Comparison of ENCODE assay signal across 9 cellular contexts in the genomic region with DNA sequence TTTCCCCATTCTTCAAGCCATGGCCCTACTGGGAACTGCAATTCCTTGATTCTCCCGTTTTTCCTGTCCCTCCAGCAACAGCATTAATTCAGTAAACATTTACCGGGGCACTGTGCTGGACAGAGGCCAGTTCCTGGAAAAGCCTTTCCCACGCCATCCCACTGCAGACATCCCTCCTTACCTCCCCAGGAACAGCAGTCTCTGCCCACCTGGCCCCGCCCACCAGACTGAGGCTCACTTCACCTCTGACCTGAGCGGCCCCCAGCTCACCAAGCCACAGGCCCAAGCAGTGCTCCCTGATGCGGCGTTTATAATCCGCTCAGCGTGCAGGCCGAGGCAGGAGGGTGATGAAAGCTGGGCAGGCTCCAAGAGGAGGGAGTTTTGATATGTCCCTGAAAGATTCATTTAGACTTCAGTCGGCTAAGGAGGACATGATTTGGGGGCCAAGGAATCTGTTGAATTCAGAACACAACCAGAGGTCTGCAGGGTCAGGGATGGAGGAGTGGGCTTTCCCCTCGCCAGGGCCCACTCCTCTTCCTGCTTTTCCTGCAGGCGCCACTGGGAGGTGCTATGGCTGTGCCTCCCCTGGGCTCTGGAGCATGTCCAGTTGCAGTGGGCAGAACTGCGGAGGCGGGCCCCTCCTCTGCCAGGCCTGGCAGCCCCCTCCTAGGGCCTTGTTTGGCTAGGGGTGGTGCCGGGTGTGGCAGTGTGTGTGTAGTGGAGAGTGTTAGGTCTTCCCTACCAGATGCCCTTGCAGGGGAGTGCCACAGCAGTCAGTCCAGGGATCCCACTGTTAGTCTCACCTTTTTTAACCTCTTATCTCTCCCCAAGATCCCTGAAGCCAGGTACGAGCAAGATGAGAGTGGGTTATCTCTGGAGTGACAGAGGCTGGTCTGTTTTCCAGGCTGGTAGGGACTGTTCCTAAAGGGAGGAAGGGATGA. TPM values are rescaled to one million over a fixed set of nuclear protein-coding genes. Genes with fewer than 3 reads are reported as not detected.
DNase-seq lines count a peak whose midpoint lies in the region; ATAC-seq and TF ChIP-seq lines count a peak whose summit lies in the region.
"Had no signal": no experiment of that assay in that cellular context is flagged by ENCODE, and none has a peak within 500 bp of the region (broad histone marks: within the 10 kb centered on the region; RNA-seq: fewer than 3 reads in every experiment).

No MANE protein-coding gene starts in this region.

- POLR2A ChIA-PET in activated CD4-positive, alpha-beta memory T cell treated with anti-CD3 and anti-CD28 coated beads, Interleukin-2, amount 10 ng/mL, durations not matched to agents 7 days and 5 days (lab: Charles Lee), result no interaction called here

- H3K4me1 Mint-ChIP-seq in brain, result peaks cover 21% of the 10 kb centered on the region
- peaks cover 25% of the 10 kb centered on the region for H3K4me1 Mint-ChIP-seq in type B pancreatic cell (ENCODE audit: unreplicated experiment)
- H3K4me1 Mint-ChIP-seq in activated CD4-positive, alpha-beta memory T cell treated with anti-CD3 and anti-CD28 coated beads, Interleukin-2, amount 10 ng/mL, durations not matched to agents 7 days and 5 days, result peaks cover 6% of the 10 kb centered on the region

- peaks cover 10% of the 10 kb centered on the region for H3K36me3 Mint-ChIP-seq in brain
- H3K36me3 Mint-ChIP-seq in type B pancreatic cell, result peaks cover 12% of the 10 kb centered on the region
- H3K36me3 Mint-ChIP-seq in activated CD4-positive, alpha-beta memory T cell treated with anti-CD3 and anti-CD28 coated beads, Interleukin-2, amount 10 ng/mL, durations not matched to agents 7 days and 5 days (ENCODE audit: low read depth), result no peaks in the 10 kb centered on the region

- CTCF ChIA-PET in activated CD4-positive, alpha-beta memory T cell treated with anti-CD3 and anti-CD28 coated beads, Interleukin-2, amount 10 ng/mL, durations not matched to agents 7 days and 5 days (lab: Charles Lee), result no interaction called here

- DNase-seq in DMS53 (lab: John Stamatoyannopoulos, UW), result peak; percentile 17
- DNase-seq in DMS53 treated with DMSO at 0.1 percent for 48 hours (lab: John Stamatoyannopoulos, UW; ENCODE audit: unreplicated experiment), result no peak
- no peak for DNase-seq in left lobe of liver (ENCODE audit: low spot score)
- DNase-seq in type B pancreatic cell (ENCODE audit: extremely low spot score, unreplicated experiment), result no peak
- no peak for DNase-seq in activated CD4-positive, alpha-beta memory T cell treated with anti-CD3 and anti-CD28 coated beads, Interleukin-2, amount 10 ng/mL, durations not matched to agents 7 days and 5 days
- DNase-seq in activated T-cell treated with anti-CD3 and anti-CD28 coated beads, Interleukin-2, amount 50 U/mL, for 48 hours, result no peak
- no peak for DNase-seq in medulla oblongata (ENCODE audit: extremely low spot score)
- DNase-seq: AML-193 had no signal

- H3K27ac Mint-ChIP-seq in brain (peak overlapping the region in 2 of 5 experiments; percentile 55 to 77), type B pancreatic cell (peak overlapping the region; percentile 65)
- no peak overlapping the region for H3K27ac Mint-ChIP-seq in activated CD4-positive, alpha-beta memory T cell treated with anti-CD3 and anti-CD28 coated beads, Interleukin-2, amount 10 ng/mL, durations not matched to agents 7 days and 5 days

- H3K4me3 Mint-ChIP-seq in brain, result peak overlapping the region in 1 of 5 experiments; percentile 31
- H3K4me3 Mint-ChIP-seq in type B pancreatic cell, result peak overlapping the region; percentile 76
- H3K4me3 Mint-ChIP-seq in activated CD4-positive, alpha-beta memory T cell treated with anti-CD3 and anti-CD28 coated beads, Interleukin-2, amount 10 ng/mL, durations not matched to agents 7 days and 5 days, result no peak overlapping the region

- ATAC-seq in left lobe of liver, result peak; percentile 3

- TF ChIP-seq CTCF in brain (conservative IDR thresholded peaks at IDR 0.05) (peak; percentile 13 to 44), type B pancreatic cell (conservative IDR thresholded peaks at IDR 0.05) (peak; percentile 71)

- H3K9me3 Mint-ChIP-seq in brain (no peaks in the 10 kb centered on the region), type B pancreatic cell (no peaks in the 10 kb centered on the region)
- no peaks in the 10 kb centered on the region for H3K9me3 Mint-ChIP-seq in activated CD4-positive, alpha-beta memory T cell treated with anti-CD3 and anti-CD28 coated beads, Interleukin-2, amount 10 ng/mL, durations not matched to agents 7 days and 5 days

- H3K27me3 Mint-ChIP-seq in brain, result no peaks in the 10 kb centered on the region
- H3K27me3 Mint-ChIP-seq in type B pancreatic cell, result no peaks in the 10 kb centered on the region
- no peaks in the 10 kb centered on the region for H3K27me3 Mint-ChIP-seq in activated CD4-positive, alpha-beta memory T cell treated with anti-CD3 and anti-CD28 coated beads, Interleukin-2, amount 10 ng/mL, durations not matched to agents 7 days and 5 days

RNA-seq across cellular contexts. Expression of gene TAGLN, which starts 1.4 kb away (rescaled TPM):
- polyA plus RNA-seq in brain (ENCODE audit: insufficient read depth, low read depth, low replicate concordance), result 122 TPM
- total RNA-seq in left lobe of liver (67.3 TPM), type B pancreatic cell (ENCODE audit: low replicate concordance) (97.9 and 106 TPM in 2 replicates)
- total RNA-seq in activated CD4-positive, alpha-beta memory T cell treated with anti-CD3 and anti-CD28 coated beads, Interleukin-2, amount 10 ng/mL, durations not matched to agents 7 days and 5 days, result 1 to 10 TPM; 5.2 to 5.8 TPM

RNA-seq across cellular contexts. Expression of gene SIDT2, which starts 19.2 kb away (rescaled TPM):
- 22.4 TPM for polyA plus RNA-seq in brain (ENCODE audit: insufficient read depth, low read depth, low replicate concordance)
- total RNA-seq in left lobe of liver (56.6 TPM), type B pancreatic cell (ENCODE audit: low replicate concordance) (53.1 and 62.0 TPM in 2 replicates)
- 10 to 100 TPM; 38.1 to 42.9 TPM for total RNA-seq in activated CD4-positive, alpha-beta memory T cell treated with anti-CD3 and anti-CD28 coated beads, Interleukin-2, amount 10 ng/mL, durations not matched to agents 7 days and 5 days

RNA-seq across cellular contexts. Expression of gene PCSK7, which starts 34.1 kb away (rescaled TPM):
- polyA plus RNA-seq in brain (ENCODE audit: insufficient read depth, low read depth, low replicate concordance), result 20.5 TPM
- 26.5 TPM for total RNA-seq in left lobe of liver
- 54.6 and 61.1 TPM in 2 replicates for total RNA-seq in type B pancreatic cell (ENCODE audit: low replicate concordance)
- 100 to 1,000 TPM; 181 to 182 TPM for total RNA-seq in activated CD4-positive, alpha-beta memory T cell treated with anti-CD3 and anti-CD28 coated beads, Interleukin-2, amount 10 ng/mL, durations not matched to agents 7 days and 5 days

RNA-seq across cellular contexts. Expression of gene RNF214, which starts 34.7 kb away (rescaled TPM):
- 20.7 TPM for polyA plus RNA-seq in brain (ENCODE audit: insufficient read depth, low read depth, low replicate concordance)
- total RNA-seq in left lobe of liver (10.7 TPM), type B pancreatic cell (ENCODE audit: low replicate concordance) (29.0 and 34.7 TPM in 2 replicates)
- total RNA-seq in activated CD4-positive, alpha-beta memory T cell treated with anti-CD3 and anti-CD28 coated beads, Interleukin-2, amount 10 ng/mL, durations not matched to agents 7 days and 5 days, result 10 to 100 TPM; 23.1 to 23.6 TPM

RNA-seq across cellular contexts. Expression of gene PAFAH1B2, which starts 53.7 kb away (rescaled TPM):
- polyA plus RNA-seq in brain (ENCODE audit: insufficient read depth, low read depth, low replicate concordance), result 40.4 TPM
- total RNA-seq in left lobe of liver, result 23.5 TPM
- total RNA-seq in type B pancreatic cell (ENCODE audit: low replicate concordance), result 94.5 and 101 TPM in 2 replicates
- total RNA-seq in activated CD4-positive, alpha-beta memory T cell treated with anti-CD3 and anti-CD28 coated beads, Interleukin-2, amount 10 ng/mL, durations not matched to agents 7 days and 5 days, result 10 to 100 TPM; 60.1 to 62.8 TPM

Comparison
In these comparisons a context has a peak if more than half of its experiments do, and no peak if none do; other contexts are left out.
1. RNA of gene TAGLN, which starts 1.4 kb away (total RNA-seq): 97.9 to 106 TPM in type B pancreatic cell and 67.3 TPM in left lobe of liver (single experiment); 5.2 to 5.8 TPM in activated CD4-positive, alpha-beta memory T cell treated with anti-CD3 and anti-CD28 coated beads, Interleukin-2, amount 10 ng/mL, durations not matched to agents 7 days and 5 days; every median in the first group is over 10 times any median in the second.